Comparison of ENCODE assay signal across 1 cellular context in the genomic region with DNA sequence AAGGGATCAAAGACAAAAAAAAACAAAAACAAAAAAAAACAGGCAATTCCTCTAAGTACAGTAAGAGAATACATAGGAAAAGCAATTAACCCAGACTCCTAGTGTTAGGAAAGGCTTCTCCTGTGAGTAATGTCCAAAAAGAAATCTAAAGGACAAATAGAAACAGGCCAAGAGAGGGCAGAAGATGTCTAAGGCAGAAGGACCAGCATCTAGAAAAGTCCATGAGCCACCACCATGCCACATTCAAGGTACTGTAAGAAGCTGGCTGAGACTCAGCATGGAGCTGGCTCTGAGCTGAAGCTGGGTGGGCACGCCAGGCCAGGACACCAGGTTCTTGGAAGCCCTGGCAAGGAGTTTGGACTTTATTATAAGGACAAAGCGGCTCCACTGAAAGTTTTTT.
TF ChIP-seq lines count a peak whose summit lies in the region.

No MANE protein-coding gene starts in this region.

TF ChIP-seq in HepG2, 621 proteins besides CTCF, POLR2A, EP300 and RAD21 (continued from another document):
- TF ChIP-seq, protein P1, sequence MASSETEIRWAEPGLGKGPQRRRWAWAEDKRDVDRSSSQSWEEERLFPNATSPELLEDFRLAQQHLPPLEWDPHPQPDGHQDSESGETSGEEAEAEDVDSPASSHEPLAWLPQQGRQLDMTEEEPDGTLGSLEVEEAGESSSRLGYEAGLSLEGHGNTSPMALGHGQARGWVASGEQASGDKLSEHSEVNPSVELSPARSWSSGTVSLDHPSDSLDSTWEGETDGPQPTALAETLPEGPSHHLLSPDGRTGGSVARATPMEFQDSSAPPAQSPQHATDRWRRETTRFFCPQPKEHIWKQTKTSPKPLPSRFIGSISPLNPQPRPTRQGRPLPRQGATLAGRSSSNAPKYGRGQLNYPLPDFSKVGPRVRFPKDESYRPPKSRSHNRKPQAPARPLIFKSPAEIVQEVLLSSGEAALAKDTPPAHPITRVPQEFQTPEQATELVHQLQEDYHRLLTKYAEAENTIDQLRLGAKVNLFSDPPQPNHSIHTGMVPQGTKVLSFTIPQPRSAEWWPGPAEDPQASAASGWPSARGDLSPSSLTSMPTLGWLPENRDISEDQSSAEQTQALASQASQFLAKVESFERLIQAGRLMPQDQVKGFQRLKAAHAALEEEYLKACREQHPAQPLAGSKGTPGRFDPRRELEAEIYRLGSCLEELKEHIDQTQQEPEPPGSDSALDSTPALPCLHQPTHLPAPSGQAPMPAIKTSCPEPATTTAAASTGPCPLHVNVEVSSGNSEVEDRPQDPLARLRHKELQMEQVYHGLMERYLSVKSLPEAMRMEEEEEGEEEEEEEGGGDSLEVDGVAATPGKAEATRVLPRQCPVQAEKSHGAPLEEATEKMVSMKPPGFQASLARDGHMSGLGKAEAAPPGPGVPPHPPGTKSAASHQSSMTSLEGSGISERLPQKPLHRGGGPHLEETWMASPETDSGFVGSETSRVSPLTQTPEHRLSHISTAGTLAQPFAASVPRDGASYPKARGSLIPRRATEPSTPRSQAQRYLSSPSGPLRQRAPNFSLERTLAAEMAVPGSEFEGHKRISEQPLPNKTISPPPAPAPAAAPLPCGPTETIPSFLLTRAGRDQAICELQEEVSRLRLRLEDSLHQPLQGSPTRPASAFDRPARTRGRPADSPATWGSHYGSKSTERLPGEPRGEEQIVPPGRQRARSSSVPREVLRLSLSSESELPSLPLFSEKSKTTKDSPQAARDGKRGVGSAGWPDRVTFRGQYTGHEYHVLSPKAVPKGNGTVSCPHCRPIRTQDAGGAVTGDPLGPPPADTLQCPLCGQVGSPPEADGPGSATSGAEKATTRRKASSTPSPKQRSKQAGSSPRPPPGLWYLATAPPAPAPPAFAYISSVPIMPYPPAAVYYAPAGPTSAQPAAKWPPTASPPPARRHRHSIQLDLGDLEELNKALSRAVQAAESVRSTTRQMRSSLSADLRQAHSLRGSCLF (CRISPR knock-in tag; IDR thresholded peaks at IDR 0.05; ENCODE audit: borderline replicate concordance): no peak
- no peak for TF ChIP-seq MBNL3 (CRISPR knock-in tag; conservative IDR thresholded peaks at IDR 0.05)
- no peak for TF ChIP-seq ZNF577 (CRISPR knock-in tag; IDR thresholded peaks at IDR 0.05; ENCODE audit: borderline replicate concordance, low read depth)
- no peak for TF ChIP-seq ZNF317 (CRISPR knock-in tag; IDR thresholded peaks at IDR 0.05)
- no peak for TF ChIP-seq ZNF484 (CRISPR knock-in tag; IDR thresholded peaks at IDR 0.05; ENCODE audit: borderline replicate concordance, low read depth)
- no peak for TF ChIP-seq TOPORS (CRISPR knock-in tag; IDR thresholded peaks at IDR 0.05)
- TF ChIP-seq, protein P2, sequence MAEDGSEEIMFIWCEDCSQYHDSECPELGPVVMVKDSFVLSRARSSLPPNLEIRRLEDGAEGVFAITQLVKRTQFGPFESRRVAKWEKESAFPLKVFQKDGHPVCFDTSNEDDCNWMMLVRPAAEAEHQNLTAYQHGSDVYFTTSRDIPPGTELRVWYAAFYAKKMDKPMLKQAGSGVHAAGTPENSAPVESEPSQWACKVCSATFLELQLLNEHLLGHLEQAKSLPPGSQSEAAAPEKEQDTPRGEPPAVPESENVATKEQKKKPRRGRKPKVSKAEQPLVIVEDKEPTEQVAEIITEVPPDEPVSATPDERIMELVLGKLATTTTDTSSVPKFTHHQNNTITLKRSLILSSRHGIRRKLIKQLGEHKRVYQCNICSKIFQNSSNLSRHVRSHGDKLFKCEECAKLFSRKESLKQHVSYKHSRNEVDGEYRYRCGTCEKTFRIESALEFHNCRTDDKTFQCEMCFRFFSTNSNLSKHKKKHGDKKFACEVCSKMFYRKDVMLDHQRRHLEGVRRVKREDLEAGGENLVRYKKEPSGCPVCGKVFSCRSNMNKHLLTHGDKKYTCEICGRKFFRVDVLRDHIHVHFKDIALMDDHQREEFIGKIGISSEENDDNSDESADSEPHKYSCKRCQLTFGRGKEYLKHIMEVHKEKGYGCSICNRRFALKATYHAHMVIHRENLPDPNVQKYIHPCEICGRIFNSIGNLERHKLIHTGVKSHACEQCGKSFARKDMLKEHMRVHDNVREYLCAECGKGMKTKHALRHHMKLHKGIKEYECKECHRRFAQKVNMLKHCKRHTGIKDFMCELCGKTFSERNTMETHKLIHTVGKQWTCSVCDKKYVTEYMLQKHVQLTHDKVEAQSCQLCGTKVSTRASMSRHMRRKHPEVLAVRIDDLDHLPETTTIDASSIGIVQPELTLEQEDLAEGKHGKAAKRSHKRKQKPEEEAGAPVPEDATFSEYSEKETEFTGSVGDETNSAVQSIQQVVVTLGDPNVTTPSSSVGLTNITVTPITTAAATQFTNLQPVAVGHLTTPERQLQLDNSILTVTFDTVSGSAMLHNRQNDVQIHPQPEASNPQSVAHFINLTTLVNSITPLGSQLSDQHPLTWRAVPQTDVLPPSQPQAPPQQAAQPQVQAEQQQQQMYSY (CRISPR knock-in tag; IDR thresholded peaks at IDR 0.05): no peak
- TF ChIP-seq, protein P3, sequence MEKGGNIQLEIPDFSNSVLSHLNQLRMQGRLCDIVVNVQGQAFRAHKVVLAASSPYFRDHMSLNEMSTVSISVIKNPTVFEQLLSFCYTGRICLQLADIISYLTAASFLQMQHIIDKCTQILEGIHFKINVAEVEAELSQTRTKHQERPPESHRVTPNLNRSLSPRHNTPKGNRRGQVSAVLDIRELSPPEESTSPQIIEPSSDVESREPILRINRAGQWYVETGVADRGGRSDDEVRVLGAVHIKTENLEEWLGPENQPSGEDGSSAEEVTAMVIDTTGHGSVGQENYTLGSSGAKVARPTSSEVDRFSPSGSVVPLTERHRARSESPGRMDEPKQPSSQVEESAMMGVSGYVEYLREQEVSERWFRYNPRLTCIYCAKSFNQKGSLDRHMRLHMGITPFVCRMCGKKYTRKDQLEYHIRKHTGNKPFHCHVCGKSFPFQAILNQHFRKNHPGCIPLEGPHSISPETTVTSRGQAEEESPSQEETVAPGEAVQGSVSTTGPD (CRISPR knock-in tag; IDR thresholded peaks at IDR 0.05): no peak
- TF ChIP-seq NFRKB (IDR thresholded peaks at IDR 0.05): no peak
- no peak for TF ChIP-seq ISL2 (CRISPR knock-in tag; IDR thresholded peaks at IDR 0.05)
- TF ChIP-seq SKI (IDR thresholded peaks at IDR 0.05; ENCODE audit: partially characterized antibody): no peak
TF ChIP-seq in HepG2: peak in this region for 0.
